ENCODE assay signal across 1 cellular context in genomic region chr19:12782424-12783225, GRCh38.
TF ChIP-seq lines count a peak whose summit lies in the region.

No MANE protein-coding gene starts in this region.

TF ChIP-seq in K562, 482 proteins besides CTCF, POLR2A, EP300 and RAD21 (continued from another document and continues in another):
- TF ChIP-seq, protein P1, sequence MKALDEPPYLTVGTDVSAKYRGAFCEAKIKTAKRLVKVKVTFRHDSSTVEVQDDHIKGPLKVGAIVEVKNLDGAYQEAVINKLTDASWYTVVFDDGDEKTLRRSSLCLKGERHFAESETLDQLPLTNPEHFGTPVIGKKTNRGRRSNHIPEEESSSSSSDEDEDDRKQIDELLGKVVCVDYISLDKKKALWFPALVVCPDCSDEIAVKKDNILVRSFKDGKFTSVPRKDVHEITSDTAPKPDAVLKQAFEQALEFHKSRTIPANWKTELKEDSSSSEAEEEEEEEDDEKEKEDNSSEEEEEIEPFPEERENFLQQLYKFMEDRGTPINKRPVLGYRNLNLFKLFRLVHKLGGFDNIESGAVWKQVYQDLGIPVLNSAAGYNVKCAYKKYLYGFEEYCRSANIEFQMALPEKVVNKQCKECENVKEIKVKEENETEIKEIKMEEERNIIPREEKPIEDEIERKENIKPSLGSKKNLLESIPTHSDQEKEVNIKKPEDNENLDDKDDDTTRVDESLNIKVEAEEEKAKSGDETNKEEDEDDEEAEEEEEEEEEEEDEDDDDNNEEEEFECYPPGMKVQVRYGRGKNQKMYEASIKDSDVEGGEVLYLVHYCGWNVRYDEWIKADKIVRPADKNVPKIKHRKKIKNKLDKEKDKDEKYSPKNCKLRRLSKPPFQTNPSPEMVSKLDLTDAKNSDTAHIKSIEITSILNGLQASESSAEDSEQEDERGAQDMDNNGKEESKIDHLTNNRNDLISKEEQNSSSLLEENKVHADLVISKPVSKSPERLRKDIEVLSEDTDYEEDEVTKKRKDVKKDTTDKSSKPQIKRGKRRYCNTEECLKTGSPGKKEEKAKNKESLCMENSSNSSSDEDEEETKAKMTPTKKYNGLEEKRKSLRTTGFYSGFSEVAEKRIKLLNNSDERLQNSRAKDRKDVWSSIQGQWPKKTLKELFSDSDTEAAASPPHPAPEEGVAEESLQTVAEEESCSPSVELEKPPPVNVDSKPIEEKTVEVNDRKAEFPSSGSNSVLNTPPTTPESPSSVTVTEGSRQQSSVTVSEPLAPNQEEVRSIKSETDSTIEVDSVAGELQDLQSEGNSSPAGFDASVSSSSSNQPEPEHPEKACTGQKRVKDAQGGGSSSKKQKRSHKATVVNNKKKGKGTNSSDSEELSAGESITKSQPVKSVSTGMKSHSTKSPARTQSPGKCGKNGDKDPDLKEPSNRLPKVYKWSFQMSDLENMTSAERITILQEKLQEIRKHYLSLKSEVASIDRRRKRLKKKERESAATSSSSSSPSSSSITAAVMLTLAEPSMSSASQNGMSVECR (CRISPR knock-in tag; IDR thresholded peaks at IDR 0.05), result peak; percentile 81
- TF ChIP-seq LEF1 (IDR thresholded peaks at IDR 0.05) (peak; percentile 28; the same call in 1 of the 2 replicates), CAMTA2 (CRISPR knock-in tag; conservative IDR thresholded peaks at IDR 0.05) (0 out of 2 replicates have a peak, but pooled peaks have one; percentile 31), FIP1L1 (IDR thresholded peaks at IDR 0.05; ENCODE audit: low read depth, low read length, poor library complexity, severe bottlenecking) (peak; percentile 95), ZNF24 (IDR thresholded peaks at IDR 0.05) (0 out of 2 replicates have a peak, but pooled peaks have one; percentile 21), ATF1 (CRISPR knock-in tag; IDR thresholded peaks at IDR 0.05) (no peak), ATF1 (tag; IDR thresholded peaks at IDR 0.05) (peak; percentile 96), HOMEZ (CRISPR knock-in tag; IDR thresholded peaks at IDR 0.05) (no peak), ZBTB33 (CRISPR knock-in tag; IDR thresholded peaks at IDR 0.05) (peak; percentile 87), ZBTB17 (CRISPR knock-in tag; IDR thresholded peaks at IDR 0.05) (0 out of 2 replicates have a peak, but pooled peaks have one; percentile 59), ZNF12 (CRISPR knock-in tag; IDR thresholded peaks at IDR 0.05) (no peak), ZNF133 (CRISPR knock-in tag; IDR thresholded peaks at IDR 0.05) (no peak), RAD51 (IDR thresholded peaks at IDR 0.05; ENCODE audit: borderline replicate concordance, low read depth) (no peak), TOE1 (IDR thresholded peaks at IDR 0.05; ENCODE audit: borderline replicate concordance) (peak; percentile 66; the same call in 1 of the 2 replicates), TOE1 (CRISPR knock-in tag; IDR thresholded peaks at IDR 0.05; ENCODE audit: borderline replicate concordance, low read depth) (no peak), RUNX1 (IDR thresholded peaks at IDR 0.05; ENCODE audit: low read depth) (peak; percentile 73; the same call in 1 of the 2 replicates), OTX1 (CRISPR knock-in tag; IDR thresholded peaks at IDR 0.05) (no peak), SRSF1 (IDR thresholded peaks at IDR 0.05; ENCODE audit: low read depth, low read length) (0 out of 2 replicates have a peak, but pooled peaks have one; percentile 59), GATAD2B (IDR thresholded peaks at IDR 0.05; ENCODE audit: borderline replicate concordance) (peak; percentile 100), KLF1 (tag; IDR thresholded peaks at IDR 0.05) (no peak), ZNF175 (CRISPR knock-in tag; IDR thresholded peaks at IDR 0.05; ENCODE audit: low read depth) (peak; percentile 42; the same call in 1 of the 2 replicates), RBFOX2 (IDR thresholded peaks at IDR 0.05; ENCODE audit: low read depth, low read length) (peak; percentile 83), CXXC5 (CRISPR knock-in tag; IDR thresholded peaks at IDR 0.05) (peak; percentile 99), SMAD4 (CRISPR knock-in tag; conservative IDR thresholded peaks at IDR 0.05) (peak; percentile 92), LCOR (CRISPR knock-in tag; IDR thresholded peaks at IDR 0.05) (0 out of 2 replicates have a peak, but pooled peaks have one; percentile 50), ZC3H4 (CRISPR knock-in tag; IDR thresholded peaks at IDR 0.05; ENCODE audit: borderline replicate concordance) (no peak), MAFK (IDR thresholded peaks at IDR 0.05; ENCODE audit: low read length) (no peak), RBM15 (IDR thresholded peaks at IDR 0.05; ENCODE audit: insufficient read depth, low read length) (no peak), MAX (CRISPR knock-in tag; IDR thresholded peaks at IDR 0.05) (peak; percentile 55), NCOA6 (IDR thresholded peaks at IDR 0.05) (peak; percentile 92), ZNF766 (CRISPR knock-in tag; conservative IDR thresholded peaks at IDR 0.05) (no peak; the same call in 1 of the 2 replicates), MBD2 (IDR thresholded peaks at IDR 0.05; ENCODE audit: borderline replicate concordance, low read depth) (no peak; the same call in 1 of the 2 replicates), TEAD1 (CRISPR knock-in tag; IDR thresholded peaks at IDR 0.05) (peak in 1 of 2 experiments; percentile 55; a peak in 2 of 4 replicates), PHF21A (IDR thresholded peaks at IDR 0.05; ENCODE audit: borderline replicate concordance, low read depth) (no peak), GABPB2 (CRISPR knock-in tag; conservative IDR thresholded peaks at IDR 0.05) (no peak), PHTF2 (CRISPR knock-in tag; IDR thresholded peaks at IDR 0.05) (no peak), NR4A1 (CRISPR knock-in tag; IDR thresholded peaks at IDR 0.05) (0 out of 2 replicates have a peak, but pooled peaks have one; percentile 29), NR4A1 (tag; IDR thresholded peaks at IDR 0.05) (no peak; the same call in 1 of the 2 replicates), ZNF511 (CRISPR knock-in tag; IDR thresholded peaks at IDR 0.05) (peak; percentile 24; the same call in 1 of the 2 replicates), HCFC1 (IDR thresholded peaks at IDR 0.05; ENCODE audit: low read depth, low read length) (no peak), USF1 (CRISPR knock-in tag; IDR thresholded peaks at IDR 0.05) (no peak), ZNF124 (CRISPR knock-in tag; IDR thresholded peaks at IDR 0.05) (no peak), SP1 (CRISPR knock-in tag; IDR thresholded peaks at IDR 0.05) (peak; percentile 69), BRD4 (IDR thresholded peaks at IDR 0.05) (peak; percentile 79; the same call in 1 of the 2 replicates), STAT5A (IDR thresholded peaks at IDR 0.05; ENCODE audit: borderline replicate concordance, low read length) (no peak), NFIC (IDR thresholded peaks at IDR 0.05) (peak; percentile 72), KLF16 (IDR thresholded peaks at IDR 0.05) (no peak), SRF (CRISPR knock-in tag; IDR thresholded peaks at IDR 0.05) (no peak; a peak in 1 of 4 replicates), POLR2G (IDR thresholded peaks at IDR 0.05; ENCODE audit: low read depth, low read length) (peak; percentile 71), POU5F1 (IDR thresholded peaks at IDR 0.05; ENCODE audit: borderline replicate concordance, low read depth, low read length, partially characterized antibody) (no peak), NFATC3 (IDR thresholded peaks at IDR 0.05) (no peak), CCNT2 (IDR thresholded peaks at IDR 0.05; ENCODE audit: borderline replicate concordance, extremely low read depth, insufficient read length, low read depth, low read length) (peak; percentile 96), MED1 (CRISPR knock-in tag; IDR thresholded peaks at IDR 0.05; ENCODE audit: borderline replicate concordance) (peak; percentile 53; the same call in 1 of the 2 replicates), NR3C1 (CRISPR knock-in tag; IDR thresholded peaks at IDR 0.05) (peak; percentile 32; the same call in 1 of the 2 replicates)
- TF ChIP-seq, protein P2, sequence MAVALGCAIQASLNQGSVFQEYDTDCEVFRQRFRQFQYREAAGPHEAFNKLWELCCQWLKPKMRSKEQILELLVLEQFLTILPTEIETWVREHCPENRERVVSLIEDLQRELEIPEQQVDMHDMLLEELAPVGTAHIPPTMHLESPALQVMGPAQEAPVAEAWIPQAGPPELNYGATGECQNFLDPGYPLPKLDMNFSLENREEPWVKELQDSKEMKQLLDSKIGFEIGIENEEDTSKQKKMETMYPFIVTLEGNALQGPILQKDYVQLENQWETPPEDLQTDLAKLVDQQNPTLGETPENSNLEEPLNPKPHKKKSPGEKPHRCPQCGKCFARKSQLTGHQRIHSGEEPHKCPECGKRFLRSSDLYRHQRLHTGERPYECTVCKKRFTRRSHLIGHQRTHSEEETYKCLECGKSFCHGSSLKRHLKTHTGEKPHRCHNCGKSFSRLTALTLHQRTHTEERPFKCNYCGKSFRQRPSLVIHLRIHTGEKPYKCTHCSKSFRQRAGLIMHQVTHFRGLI (CRISPR knock-in tag; IDR thresholded peaks at IDR 0.05), result no peak
- TF ChIP-seq, protein P3, sequence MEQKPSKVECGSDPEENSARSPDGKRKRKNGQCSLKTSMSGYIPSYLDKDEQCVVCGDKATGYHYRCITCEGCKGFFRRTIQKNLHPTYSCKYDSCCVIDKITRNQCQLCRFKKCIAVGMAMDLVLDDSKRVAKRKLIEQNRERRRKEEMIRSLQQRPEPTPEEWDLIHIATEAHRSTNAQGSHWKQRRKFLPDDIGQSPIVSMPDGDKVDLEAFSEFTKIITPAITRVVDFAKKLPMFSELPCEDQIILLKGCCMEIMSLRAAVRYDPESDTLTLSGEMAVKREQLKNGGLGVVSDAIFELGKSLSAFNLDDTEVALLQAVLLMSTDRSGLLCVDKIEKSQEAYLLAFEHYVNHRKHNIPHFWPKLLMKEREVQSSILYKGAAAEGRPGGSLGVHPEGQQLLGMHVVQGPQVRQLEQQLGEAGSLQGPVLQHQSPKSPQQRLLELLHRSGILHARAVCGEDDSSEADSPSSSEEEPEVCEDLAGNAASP (IDR thresholded peaks at IDR 0.05), result no peak
- TF ChIP-seq, protein P4, sequence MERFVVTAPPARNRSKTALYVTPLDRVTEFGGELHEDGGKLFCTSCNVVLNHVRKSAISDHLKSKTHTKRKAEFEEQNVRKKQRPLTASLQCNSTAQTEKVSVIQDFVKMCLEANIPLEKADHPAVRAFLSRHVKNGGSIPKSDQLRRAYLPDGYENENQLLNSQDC (CRISPR knock-in tag; IDR thresholded peaks at IDR 0.05), result no peak
- TF ChIP-seq, protein P5, sequence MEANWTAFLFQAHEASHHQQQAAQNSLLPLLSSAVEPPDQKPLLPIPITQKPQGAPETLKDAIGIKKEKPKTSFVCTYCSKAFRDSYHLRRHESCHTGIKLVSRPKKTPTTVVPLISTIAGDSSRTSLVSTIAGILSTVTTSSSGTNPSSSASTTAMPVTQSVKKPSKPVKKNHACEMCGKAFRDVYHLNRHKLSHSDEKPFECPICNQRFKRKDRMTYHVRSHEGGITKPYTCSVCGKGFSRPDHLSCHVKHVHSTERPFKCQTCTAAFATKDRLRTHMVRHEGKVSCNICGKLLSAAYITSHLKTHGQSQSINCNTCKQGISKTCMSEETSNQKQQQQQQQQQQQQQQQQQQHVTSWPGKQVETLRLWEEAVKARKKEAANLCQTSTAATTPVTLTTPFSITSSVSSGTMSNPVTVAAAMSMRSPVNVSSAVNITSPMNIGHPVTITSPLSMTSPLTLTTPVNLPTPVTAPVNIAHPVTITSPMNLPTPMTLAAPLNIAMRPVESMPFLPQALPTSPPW (CRISPR knock-in tag; IDR thresholded peaks at IDR 0.05), result peak; percentile 99
- TF ChIP-seq, protein P6, sequence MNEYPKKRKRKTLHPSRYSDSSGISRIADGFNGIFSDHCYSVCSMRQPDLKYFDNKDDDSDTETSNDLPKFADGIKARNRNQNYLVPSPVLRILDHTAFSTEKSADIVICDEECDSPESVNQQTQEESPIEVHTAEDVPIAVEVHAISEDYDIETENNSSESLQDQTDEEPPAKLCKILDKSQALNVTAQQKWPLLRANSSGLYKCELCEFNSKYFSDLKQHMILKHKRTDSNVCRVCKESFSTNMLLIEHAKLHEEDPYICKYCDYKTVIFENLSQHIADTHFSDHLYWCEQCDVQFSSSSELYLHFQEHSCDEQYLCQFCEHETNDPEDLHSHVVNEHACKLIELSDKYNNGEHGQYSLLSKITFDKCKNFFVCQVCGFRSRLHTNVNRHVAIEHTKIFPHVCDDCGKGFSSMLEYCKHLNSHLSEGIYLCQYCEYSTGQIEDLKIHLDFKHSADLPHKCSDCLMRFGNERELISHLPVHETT (CRISPR knock-in tag; conservative IDR thresholded peaks at IDR 0.05 in 1 of 2, IDR thresholded peaks at IDR 0.05 in 1 of 2), result peak in 1 of 2 experiments; percentile 85; a peak in 2 of 4 replicates
